Comparison of ENCODE assay signal across 8 cellular contexts in the genomic region with DNA sequence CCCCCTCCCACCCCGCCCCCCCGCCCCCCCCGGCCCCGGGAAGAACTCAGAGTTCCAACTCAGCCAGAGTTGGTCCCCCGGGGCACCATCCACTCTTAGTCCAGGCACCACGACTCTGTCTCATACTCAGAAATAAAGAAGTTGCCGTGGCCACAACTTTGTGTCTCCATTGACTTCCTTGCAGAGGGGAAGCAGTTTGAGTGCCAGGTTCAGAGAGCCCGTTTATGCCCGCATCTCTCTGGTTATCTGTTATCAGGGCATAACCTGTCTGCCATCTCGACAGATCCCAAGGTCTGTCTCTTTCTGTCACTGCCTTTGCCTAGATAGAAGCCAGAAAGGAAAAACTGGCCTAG. TPM values are rescaled to one million over a fixed set of nuclear protein-coding genes. Genes with fewer than 3 reads are reported as not detected.
A peak's percentile ranks its signal among the peaks of the same experiment; 100 is the strongest.
DNase-seq lines count a peak whose midpoint lies in the region; ATAC-seq and TF ChIP-seq lines count a peak whose summit lies in the region.

No MANE protein-coding gene starts in this region.

- peaks cover 32% of the 10 kb centered on the region for H3K4me1 Mint-ChIP-seq in neural progenitor cell

- peaks cover 23% of the 10 kb centered on the region for H3K36me3 Mint-ChIP-seq in neural progenitor cell

- H3K9me3 Mint-ChIP-seq in neural progenitor cell, result no peaks in the 10 kb centered on the region

- H3K9ac ChIP-seq in OCI-LY1 (ENCODE audit: low read length) (peak overlapping the region; percentile 82), neural progenitor cell (peak overlapping the region; percentile 73)

- no peak overlapping the region for H2AFZ ChIP-seq in OCI-LY1 (ENCODE audit: low read length)
- no peak overlapping the region for H2AFZ ChIP-seq in neural progenitor cell (replicated peaks)

- H4K20me1 ChIP-seq in OCI-LY1 (ENCODE audit: insufficient read depth, low read length), result no peaks in the 10 kb centered on the region
- H4K20me1 ChIP-seq in neural progenitor cell (ENCODE audit: low read depth), result peaks cover 34% of the 10 kb centered on the region

- TF ChIP-seq CTCF in heart left ventricle (IDR thresholded peaks at IDR 0.05) (no peak), OCI-LY1 (IDR thresholded peaks at IDR 0.05; ENCODE audit: low read length) (no peak), neural progenitor cell (IDR thresholded peaks at IDR 0.05) (no peak)

- DNase-seq in heart left ventricle, result peak in 1 of 5 donors; percentile 63
- no peak for DNase-seq in left cardiac atrium
- DNase-seq in effector memory CD4-positive, alpha-beta T cell, result no peak
- DNase-seq in neural progenitor cell (ENCODE audit: low spot score), result no peak
- no peak for DNase-seq in COLO668 (lab: John Stamatoyannopoulos, UW; ENCODE audit: unreplicated experiment)
- no peak for DNase-seq in GOT3 (lab: John Stamatoyannopoulos, UW)
- no peak for DNase-seq in left lobe of liver (ENCODE audit: low spot score)

- H3K4me3 Mint-ChIP-seq in neural progenitor cell, result peak overlapping the region; percentile 98

- peak overlapping the region; percentile 40 to 97 (median 88) for H3K4me3 ChIP-seq in heart left ventricle
- peak overlapping the region; percentile 79 for H3K4me3 ChIP-seq in OCI-LY1 (ENCODE audit: low read depth, low read length, poor library complexity, severe bottlenecking)
- H3K4me3 ChIP-seq in effector memory CD4-positive, alpha-beta T cell (ENCODE audit: insufficient read depth, low read depth, low read length, poor library complexity, severe bottlenecking), result peak overlapping the region; percentile 83
- H3K4me3 ChIP-seq in neural progenitor cell, result peak overlapping the region; percentile 69

- H3K27me3 ChIP-seq in heart left ventricle (no peaks in the 10 kb centered on the region), OCI-LY1 (ENCODE audit: insufficient read depth, low read length) (no peaks in the 10 kb centered on the region), neural progenitor cell (no peaks in the 10 kb centered on the region)
- H3K27me3 ChIP-seq in effector memory CD4-positive, alpha-beta T cell (replicated peaks; ENCODE audit: control insufficient read depth, insufficient read depth, low read length, poor library complexity, severe bottlenecking), result no peaks in the 10 kb centered on the region

- no peak for TF ChIP-seq POLR2A in heart left ventricle (IDR thresholded peaks at IDR 0.05)

- H3K9me3 ChIP-seq in heart left ventricle (no peaks in the 10 kb centered on the region), OCI-LY1 (ENCODE audit: low read length) (no peaks in the 10 kb centered on the region), neural progenitor cell (ENCODE audit: low read depth) (no peaks in the 10 kb centered on the region)
- no peaks in the 10 kb centered on the region for H3K9me3 ChIP-seq in effector memory CD4-positive, alpha-beta T cell (ENCODE audit: control insufficient read depth, low read length)

- H3K27ac ChIP-seq in heart left ventricle (peak overlapping the region; percentile 81 to 99 (median 96)), OCI-LY1 (ENCODE audit: low read depth, low read length, poor library complexity, severe bottlenecking) (no peak overlapping the region), neural progenitor cell (no peak overlapping the region)
- peak overlapping the region; percentile 83 for H3K27ac ChIP-seq in effector memory CD4-positive, alpha-beta T cell (ENCODE audit: insufficient read depth, low read length, poor library complexity, severe bottlenecking)

- ATAC-seq in heart left ventricle (peak in 1 of 4 donors; percentile 5), left cardiac atrium (no peak), left lobe of liver (no peak)

- whole genome bisulfite sequencing in heart left ventricle, 4 donors, result 0 to 1% (median 0%) methylated on average over 5 to 10 of the region's 10 CpGs

- H3K79me2 ChIP-seq in OCI-LY1 (ENCODE audit: insufficient read depth, low read length) (peaks cover 26% of the 10 kb centered on the region), neural progenitor cell (ENCODE audit: low read depth) (peaks cover 51% of the 10 kb centered on the region)

- peak overlapping the region; percentile 95 for H3K27ac Mint-ChIP-seq in neural progenitor cell

- H3K36me3 ChIP-seq in heart left ventricle (peaks cover 0 to 31% (median 26%) of the 10 kb centered on the region in 9 donors), OCI-LY1 (ENCODE audit: insufficient read depth, low read length) (peaks cover 28% of the 10 kb centered on the region), neural progenitor cell (peaks cover 10% of the 10 kb centered on the region)
- peaks cover 14% of the 10 kb centered on the region for H3K36me3 ChIP-seq in effector memory CD4-positive, alpha-beta T cell (ENCODE audit: control insufficient read depth, insufficient read depth, low read length)

- no peaks in the 10 kb centered on the region for H3K9me2 ChIP-seq in OCI-LY1 (ENCODE audit: low read depth, low read length)

- intact Hi-C loops in heart left ventricle (cut with DNase I), result no loop called here
- intact Hi-C loops in left cardiac atrium (cut with DNase I), result no loop called here

- peaks cover 5 to 35% (median 25%) of the 10 kb centered on the region in 12 donors for H3K4me1 ChIP-seq in heart left ventricle
- peaks cover 27% of the 10 kb centered on the region for H3K4me1 ChIP-seq in OCI-LY1 (ENCODE audit: insufficient read depth, low read length, severe bottlenecking)
- peaks cover 26% of the 10 kb centered on the region for H3K4me1 ChIP-seq in effector memory CD4-positive, alpha-beta T cell (ENCODE audit: control insufficient read depth, insufficient read depth, low read length, poor library complexity, severe bottlenecking)
- H3K4me1 ChIP-seq in neural progenitor cell, result peaks cover 11% of the 10 kb centered on the region

- H3K27me3 Mint-ChIP-seq in neural progenitor cell (ENCODE audit: insufficient read depth, low read depth), result peaks cover 2% of the 10 kb centered on the region

- H3F3A ChIP-seq in OCI-LY1 (ENCODE audit: insufficient read depth, low read length) (no peaks in the 10 kb centered on the region), neural progenitor cell (ENCODE audit: low read depth) (peaks cover 13% of the 10 kb centered on the region)

- H3K4me2 ChIP-seq in OCI-LY1 (ENCODE audit: low read length) (peak overlapping the region; percentile 98), neural progenitor cell (peak overlapping the region; percentile 97)

RNA-seq across cellular contexts. Expression of a gene that starts 0.6 kb away (rescaled TPM):
- 10 to 100 TPM; 17.3 to 24.8 (median 18.8) TPM for total RNA-seq in heart left ventricle
- polyA plus RNA-seq in heart left ventricle, result 10 to 100 TPM in 1 of 2 donors, 1 to 10 TPM in 1; 5.8 to 15.6 TPM
- total RNA-seq in left cardiac atrium, result 10 to 100 TPM; 17.8 to 19.1 TPM
- 37.9 and 53.6 TPM in 2 replicates for total RNA-seq in neural progenitor cell (ENCODE audit: low replicate concordance)
- 10.2 TPM for total RNA-seq in left lobe of liver

RNA-seq across cellular contexts. Expression of a gene that starts 45.7 kb away (rescaled TPM):
- not detected for total RNA-seq in heart left ventricle
- not detected for polyA plus RNA-seq in heart left ventricle
- not detected for total RNA-seq in left cardiac atrium
- 0.25 TPM in 1 of 2 replicates, not detected in the other for total RNA-seq in neural progenitor cell (ENCODE audit: low replicate concordance)
- not detected for total RNA-seq in left lobe of liver

Comparison
In these comparisons a context has a peak if more than half of its experiments do, and no peak if none do; other contexts are left out.
1. H3K27ac ChIP-seq: peak in heart left ventricle (12 of 12) and effector memory CD4-positive, alpha-beta T cell (single experiment); none in OCI-LY1 (single experiment) and neural progenitor cell (single experiment).
2. Peak in every context shown above with its lines, with median percentiles within 50 percentile points of each other: H3K4me3 ChIP-seq.